In the genomic region with DNA sequence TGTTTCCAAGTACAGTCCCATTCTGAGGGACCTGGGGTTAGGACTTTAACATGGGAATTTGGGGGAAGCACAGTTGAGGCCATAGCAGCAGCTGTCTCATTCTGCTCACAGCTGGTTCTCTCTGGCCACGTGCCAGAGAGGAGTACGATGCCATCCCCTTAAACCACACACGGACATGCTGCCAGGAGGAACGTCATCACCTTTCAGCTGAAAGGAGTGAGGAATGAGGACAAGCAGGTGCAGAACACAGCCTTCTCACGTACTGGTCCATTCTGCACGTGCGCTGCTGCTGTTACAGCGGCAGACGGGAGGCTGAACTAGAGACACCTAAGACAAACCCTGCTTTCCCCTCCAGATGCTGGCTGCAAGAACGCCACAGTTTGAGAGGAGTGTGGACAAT, we compare ENCODE assay signal across 15 cellular contexts. TPM values are rescaled to one million over a fixed set of nuclear protein-coding genes. Genes with fewer than 3 reads are reported as not detected.
A peak's percentile ranks its signal among the peaks of the same experiment; 100 is the strongest.
DNase-seq lines count a peak whose midpoint lies in the region; ATAC-seq and TF ChIP-seq lines count a peak whose summit lies in the region.
"Had no signal": no experiment of that assay in that cellular context is flagged by ENCODE, and none has a peak within 500 bp of the region (broad histone marks: within the 10 kb centered on the region; RNA-seq: fewer than 3 reads in every experiment).

No MANE protein-coding gene starts in this region.

- intact Hi-C loops in heart right ventricle (cut with DNase I) = loop anchor here in 6 of 10 donors (5.0 to 10.0 kb wide), 3 partner anchors 150 to 287 kb away; no protein-coding TSS in a partner anchor

- DNase-seq in A172 (ENCODE audit: low spot score) = peak; percentile 52
- peak; percentile 94 for DNase-seq in LHCN-M2 (ENCODE audit: low read depth)
- peak; percentile 82 for DNase-seq in NCI-H510A (lab: John Stamatoyannopoulos, UW)
- no peak for DNase-seq in heart right ventricle
- no peak for DNase-seq in KBM-7
- DNase-seq in GM23338 (ENCODE audit: low spot score) = no peak
- no peak for DNase-seq in AML-193 (lab: John Stamatoyannopoulos, UW)
- DNase-seq: activated CD4-positive, CD25-positive, alpha-beta regulatory T cell; activated CD8-positive, alpha-beta memory T cell treated with anti-CD3 and anti-CD28 coated beads, Interleukin-2, amount 50 U/mL, for 48 hours; activated naive CD8-positive, alpha-beta T cell treated with anti-CD3 and anti-CD28 coated beads for 36 hours; islet precursor cell; NCI-H526 treated with DMSO at 0.1 percent for 48 hours had no signal

- ATAC-seq in heart right ventricle (peak in 6 of 8 donors; percentile 6 to 43 (median 30)), GM23338 (no peak)
- no peak for ATAC-seq in activated T-helper 17 cell treated with anti-CD3 and anti-CD28 coated beads, Interleukin-2, amount 50 U/mL, for 72 hours (replicated peaks)

- no peak overlapping the region for H2AFZ ChIP-seq in GM23338

- no peaks in the 10 kb centered on the region for H3K79me2 ChIP-seq in GM23338 (replicated peaks; ENCODE audit: insufficient read depth)

- 41 to 56% methylated on average over 10 of the region's 10 CpGs for WGBS in heart right ventricle, 2 donors

- no peaks in the 10 kb centered on the region for H3K36me3 Mint-ChIP-seq in GM23338 (ENCODE audit: low read depth)
- H3K36me3 Mint-ChIP-seq in activated T-helper 17 cell treated with anti-CD3 and anti-CD28 coated beads, Interleukin-2, amount 50 U/mL, for 72 hours (ENCODE audit: low read depth) = peaks cover 45% of the 10 kb centered on the region

- in situ Hi-C loops in KBM-7 (cut with MboI; ENCODE audit: low pct_unique_long_range_greater_than_20kb, low sequenced_read_pairs) = no loop called here

- TF ChIP-seq CTCF in heart right ventricle (IDR thresholded peaks at IDR 0.05) = no peak
- no peak for TF ChIP-seq CTCF in GM23338 (conservative IDR thresholded peaks at IDR 0.05; ENCODE audit: low read depth in 2 of 2)

- H3K9me3 Mint-ChIP-seq in GM23338 = no peaks in the 10 kb centered on the region; the same call in 2 of the 3 replicates
- H3K9me3 Mint-ChIP-seq in activated T-helper 17 cell treated with anti-CD3 and anti-CD28 coated beads, Interleukin-2, amount 50 U/mL, for 72 hours = no peaks in the 10 kb centered on the region
- H3K9me3 Mint-ChIP-seq: activated naive CD8-positive, alpha-beta T cell treated with anti-CD3 and anti-CD28 coated beads for 36 hours; central memory CD8-positive, alpha-beta T cell had no signal

- H4K20me1 ChIP-seq in GM23338 (replicated peaks; ENCODE audit: insufficient read depth) = no peaks in the 10 kb centered on the region

- no peak overlapping the region for H3K4me2 ChIP-seq in GM23338

- peaks cover 0 to 18% (median 16%) of the 10 kb centered on the region in 9 donors for H3K4me1 ChIP-seq in heart right ventricle
- H3K4me1 ChIP-seq in GM23338 (ENCODE audit: insufficient read depth) = no peaks in the 10 kb centered on the region

- H3K4me3 ChIP-seq in heart right ventricle (no peak overlapping the region), GM23338 (no peak overlapping the region)
- H3K4me3 ChIP-seq: tibial nerve had no signal

- no peaks in the 10 kb centered on the region for H3K9me2 ChIP-seq in GM23338 (ENCODE audit: insufficient read depth)

- peaks cover 0 to 14% (median 0%) of the 10 kb centered on the region in 9 donors for H3K36me3 ChIP-seq in heart right ventricle
- H3K36me3 ChIP-seq in GM23338 (ENCODE audit: insufficient read depth) = no peaks in the 10 kb centered on the region

- H3K27ac ChIP-seq in heart right ventricle (no peak overlapping the region), GM23338 (ENCODE audit: low read depth) (no peak overlapping the region)
- H3K27ac ChIP-seq: tibial nerve had no signal

- no peaks in the 10 kb centered on the region for H3K27me3 ChIP-seq in heart right ventricle
- no peaks in the 10 kb centered on the region for H3K27me3 ChIP-seq in GM23338 (ENCODE audit: insufficient read depth)
- H3K27me3 ChIP-seq: tibial nerve had no signal

- H3K4me1 Mint-ChIP-seq in GM23338 = peaks cover 2% of the 10 kb centered on the region; the same call in 2 of the 3 replicates
- peaks cover 12% of the 10 kb centered on the region for H3K4me1 Mint-ChIP-seq in activated T-helper 17 cell treated with anti-CD3 and anti-CD28 coated beads, Interleukin-2, amount 50 U/mL, for 72 hours

- no peak overlapping the region for H3K4me3 Mint-ChIP-seq in GM23338
- no peak overlapping the region for H3K4me3 Mint-ChIP-seq in activated T-helper 17 cell treated with anti-CD3 and anti-CD28 coated beads, Interleukin-2, amount 50 U/mL, for 72 hours
- H3K4me3 Mint-ChIP-seq: activated naive CD8-positive, alpha-beta T cell treated with anti-CD3 and anti-CD28 coated beads for 36 hours; central memory CD8-positive, alpha-beta T cell had no signal

- no peaks in the 10 kb centered on the region for H3F3A ChIP-seq in GM23338 (replicated peaks; ENCODE audit: low read depth)

- H3K27ac Mint-ChIP-seq in GM23338 = no peak overlapping the region
- no peak overlapping the region for H3K27ac Mint-ChIP-seq in activated T-helper 17 cell treated with anti-CD3 and anti-CD28 coated beads, Interleukin-2, amount 50 U/mL, for 72 hours
- H3K27ac Mint-ChIP-seq: activated naive CD8-positive, alpha-beta T cell treated with anti-CD3 and anti-CD28 coated beads for 36 hours had no signal

- peaks cover 0 to 4% (median 0%) of the 10 kb centered on the region in 11 donors for H3K9me3 ChIP-seq in heart right ventricle

- peaks cover 9% of the 10 kb centered on the region for H3K27me3 Mint-ChIP-seq in GM23338 (ENCODE audit: insufficient read depth, low read depth, poor library complexity)
- no peaks in the 10 kb centered on the region for H3K27me3 Mint-ChIP-seq in activated T-helper 17 cell treated with anti-CD3 and anti-CD28 coated beads, Interleukin-2, amount 50 U/mL, for 72 hours
- H3K27me3 Mint-ChIP-seq: activated naive CD8-positive, alpha-beta T cell treated with anti-CD3 and anti-CD28 coated beads for 36 hours; central memory CD8-positive, alpha-beta T cell had no signal

TF ChIP-seq in GM23338, 12 proteins besides CTCF, POLR2A, EP300 and RAD21:
- TF ChIP-seq NANOG (IDR thresholded peaks at IDR 0.05; ENCODE audit: borderline replicate concordance) (no peak), POLR2AphosphoS5 (IDR thresholded peaks at IDR 0.05; ENCODE audit: low read depth) (no peak), JUNB (IDR thresholded peaks at IDR 0.05; ENCODE audit: unreplicated experiment) (no peak)
TF ChIP-seq in GM23338: peak in this region for 0.

RNA-seq across cellular contexts. Expression of a gene that starts 33.5 kb away (rescaled TPM):
- 308 and 372 TPM in 2 replicates for total RNA-seq in A172 (2014; rRNA removed; shearing (Covaris generic))
- total RNA-seq in LHCN-M2 (2014; rRNA removed) = 175 and 213 TPM in 2 replicates
- 68.2 TPM for polyA plus RNA-seq in LHCN-M2 (2012)
- total RNA-seq in heart right ventricle = 10 to 100 TPM; 25.4 to 92.8 (median 56.0) TPM
- 10 to 100 TPM in 1 of 2 donors, 1 to 10 TPM in 1; 4.1 to 81.9 TPM for polyA plus RNA-seq in heart right ventricle
- 70.3 and 85.5 TPM in 2 replicates for total RNA-seq in GM23338 (2014; rRNA removed; shearing (Covaris generic))
- polyA plus RNA-seq in GM23338 (2016; fragmentation: Nextera tagmentation; extraction: Ambion mirVana) = 23.3 and 24.2 TPM in 2 replicates
- 100 to 1,000 TPM in 1 of 2 donors, 10 to 100 TPM in 1; 60.3 to 180 TPM for total RNA-seq in activated T-helper 17 cell treated with anti-CD3 and anti-CD28 coated beads, Interleukin-2, amount 50 U/mL, for 72 hours

Comparison
In these comparisons a context has a peak if more than half of its experiments do, and no peak if none do; other contexts are left out.
1. DNase-seq: peak in A172 (single experiment), LHCN-M2 (single experiment) and NCI-H510A (single experiment); none in heart right ventricle (0 of 2), KBM-7 (single experiment), GM23338 (single experiment) and AML-193 (0 of 2).
2. ATAC-seq: peak in heart right ventricle (6 of 8); none in GM23338 (single experiment) and activated T-helper 17 cell treated with anti-CD3 and anti-CD28 coated beads, Interleukin-2, amount 50 U/mL, for 72 hours (single experiment).